ENCODE assay signal across 22 cellular contexts in the genomic region with DNA sequence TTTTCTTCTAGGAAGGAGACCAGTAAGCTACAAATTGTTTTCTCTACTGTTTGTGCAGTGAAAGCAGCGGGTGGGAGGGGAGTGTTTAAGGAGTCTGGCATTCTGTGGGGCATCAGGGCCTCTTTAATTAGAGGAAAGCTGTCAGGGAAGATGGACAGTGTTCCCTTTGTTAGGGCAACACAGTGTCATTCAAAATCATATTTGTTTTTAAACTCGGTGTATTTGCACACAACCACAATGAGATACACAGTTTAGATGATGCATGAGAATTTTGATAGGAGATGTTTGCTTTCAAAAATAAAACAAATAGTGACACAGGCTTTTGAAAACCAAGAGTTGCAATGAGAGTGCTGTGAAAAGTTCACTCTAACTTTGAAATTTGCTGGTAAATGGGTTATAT. TPM values are rescaled to one million over a fixed set of nuclear protein-coding genes. Genes with fewer than 3 reads are reported as not detected.
A peak's percentile ranks its signal among the peaks of the same experiment; 100 is the strongest.
DNase-seq lines count a peak whose midpoint lies in the region; FAIRE-seq and TF ChIP-seq lines count a peak whose summit lies in the region.
"Had no signal": no experiment of that assay in that cellular context is flagged by ENCODE, and none has a peak within 500 bp of the region (broad histone marks: within the 10 kb centered on the region; RNA-seq: fewer than 3 reads in every experiment).

No MANE protein-coding gene starts in this region.

- DNase-seq in DMS53 treated with DMSO at 0.1 percent for 48 hours (lab: John Stamatoyannopoulos, UW; ENCODE audit: unreplicated experiment), result peak; percentile 95
- DNase-seq in NCI-H69 (lab: John Stamatoyannopoulos, UW), result peak; percentile 74
- no peak for DNase-seq in mesothelial cell of epicardium (ENCODE audit: low spot score in 2 of 2, unreplicated experiment in 2 of 2)
- DNase-seq in GM19238 (ENCODE audit: insufficient read length, low spot score), result no peak
- no peak for DNase-seq in small intestine
- DNase-seq in Kasumi-1 (lab: John Stamatoyannopoulos, UW), result no peak
- DNase-seq: activated CD4-positive, alpha-beta T cell treated with anti-CD3 and anti-CD28 coated beads, Interleukin-2, amount 50 U/mL, for 4 hours; activated CD4-positive, CD25-positive, alpha-beta regulatory T cell; activated naive CD4-positive, alpha-beta T cell treated with Interleukin-2 at 50 U/mL for 16 hours; Calu3; EL; left lung; mesendoderm; naive thymus-derived CD4-positive, alpha-beta T cell; NCI-H226; tibial artery had no signal

- TF ChIP-seq CTCF in 22Rv1 (IDR thresholded peaks at IDR 0.05) (no peak), mesothelial cell of epicardium (IDR thresholded peaks at IDR 0.05; ENCODE audit: unreplicated experiment) (no peak)

- no peak overlapping the region for H3K4me3 ChIP-seq in small intestine (ENCODE audit: low read depth in 1 of 2, low read length in 2 of 2)
- H3K4me3 ChIP-seq: BLaER1, GM12878, left lung, tibial artery had no signal

- H3K4me1 ChIP-seq in small intestine (ENCODE audit: control insufficient read depth in 2 of 2, insufficient read depth in 1 of 2, low read depth in 1 of 2, low read length in 1 of 2), result no peaks in the 10 kb centered on the region
- H3K4me1 ChIP-seq: left lung, tibial artery had no signal

- H3K27me3 ChIP-seq in small intestine (ENCODE audit: control insufficient read depth in 2 of 2, insufficient read depth in 2 of 2, low read length in 2 of 2), result no peaks in the 10 kb centered on the region
- H3K27me3 ChIP-seq: BLaER1, left lung, tibial artery had no signal

- peak overlapping the region; percentile 25 for H3K27ac Mint-ChIP-seq in mesothelial cell of epicardium
- H3K27ac Mint-ChIP-seq: naive thymus-derived CD4-positive, alpha-beta T cell had no signal

- H3K27ac ChIP-seq in 22Rv1, result peak overlapping the region; percentile 38
- H3K27ac ChIP-seq in small intestine (ENCODE audit: low read depth in 1 of 2, low read length in 1 of 2), result no peak overlapping the region
- H3K27ac ChIP-seq: BLaER1, left lung, tibial artery had no signal

- no peaks in the 10 kb centered on the region for H3K36me3 ChIP-seq in small intestine (ENCODE audit: control insufficient read depth in 2 of 2, insufficient read depth in 2 of 2, low read length in 2 of 2)
- H3K36me3 ChIP-seq: BLaER1, left lung, tibial artery had no signal

- no peaks in the 10 kb centered on the region for H3K9me3 ChIP-seq in small intestine (ENCODE audit: control insufficient read depth, low read depth)
- H3K9me3 ChIP-seq: BLaER1, left lung, tibial artery had no signal

- peaks cover 33% of the 10 kb centered on the region for H3K4me1 Mint-ChIP-seq in mesothelial cell of epicardium
- H3K4me1 Mint-ChIP-seq: naive thymus-derived CD4-positive, alpha-beta T cell had no signal

- H3K27me3 Mint-ChIP-seq in mesothelial cell of epicardium (ENCODE audit: low read depth), result no peaks in the 10 kb centered on the region
- H3K27me3 Mint-ChIP-seq: brain had no signal

- peaks cover 7% of the 10 kb centered on the region for H3K9me3 Mint-ChIP-seq in mesothelial cell of epicardium
- H3K9me3 Mint-ChIP-seq: naive thymus-derived CD4-positive, alpha-beta T cell had no signal

- no peak for FAIRE-seq in small intestine (lab: Jason Lieb, UNC)
- FAIRE-seq: endothelial cell of umbilical vein, GM12878, RCC 7860 had no signal

- no peak overlapping the region for H3K4me3 Mint-ChIP-seq in mesothelial cell of epicardium
- H3K4me3 Mint-ChIP-seq: brain; naive thymus-derived CD4-positive, alpha-beta T cell had no signal

- no peaks in the 10 kb centered on the region for H3K36me3 Mint-ChIP-seq in mesothelial cell of epicardium
- H3K36me3 Mint-ChIP-seq: brain; naive thymus-derived CD4-positive, alpha-beta T cell had no signal

- WGBS in small intestine, 3 donors, result 42 to 61% (median 45%) methylated on average over 2 of the region's 2 CpGs

RNA-seq across cellular contexts. Expression of gene ST6GALNAC3, which starts 15.1 kb away (rescaled TPM):
- total RNA-seq in mesothelial cell of epicardium, result 62.3 to 64.8 TPM (median 64.6 TPM) in 3 replicates
- 1 to 10 TPM in 1 of 3 donors, under 1 TPM in 2; under 0.01 to 4.7 (median 0.45) TPM for polyA plus RNA-seq in small intestine

Comparison
In these comparisons a context has a peak if more than half of its experiments do, and no peak if none do; other contexts are left out.
1. DNase-seq: peak in DMS53 treated with DMSO at 0.1 percent for 48 hours (single experiment) and NCI-H69 (single experiment); none in mesothelial cell of epicardium (0 of 2), GM19238 (single experiment), small intestine (single experiment) and Kasumi-1 (0 of 2).